Comparison of ENCODE assay signal across 1 cellular context in genomic region chr13:110229905-110230563, GRCh38.
TF ChIP-seq lines count a peak whose summit lies in the region.

No MANE protein-coding gene starts in this region.

TF ChIP-seq in H1, 55 proteins besides CTCF, POLR2A, EP300 and RAD21 (continued from another document):
- no peak for TF ChIP-seq TAF1 (IDR thresholded peaks at IDR 0.05; ENCODE audit: low read depth, low read length)
- no peak for TF ChIP-seq CHD7 (IDR thresholded peaks at IDR 0.05; ENCODE audit: insufficient replicate concordance, low read length)
- TF ChIP-seq GTF2F1 (IDR thresholded peaks at IDR 0.05; ENCODE audit: borderline replicate concordance, low read depth, low read length), result no peak
- TF ChIP-seq ASH2L (IDR thresholded peaks at IDR 0.05; ENCODE audit: low read length), result no peak
- TF ChIP-seq MAX (IDR thresholded peaks at IDR 0.05), result no peak
- TF ChIP-seq YY1 (IDR thresholded peaks at IDR 0.05; ENCODE audit: low read depth, low read length), result no peak
- no peak for TF ChIP-seq HDAC2 (IDR thresholded peaks at IDR 0.05; ENCODE audit: borderline replicate concordance in 1 of 2, low read depth in 2 of 2, low read length in 2 of 2)
- TF ChIP-seq JUND (IDR thresholded peaks at IDR 0.05; ENCODE audit: low read length), result no peak
- TF ChIP-seq CBX8 (IDR thresholded peaks at IDR 0.05; ENCODE audit: borderline replicate concordance, low read depth, low read length), result no peak
- TF ChIP-seq SAP30 (IDR thresholded peaks at IDR 0.05; ENCODE audit: insufficient read depth, insufficient replicate concordance, low read length), result no peak
- TF ChIP-seq SP4 (IDR thresholded peaks at IDR 0.05; ENCODE audit: low read length), result no peak
- no peak for TF ChIP-seq ATF2 (IDR thresholded peaks at IDR 0.05; ENCODE audit: low read length)
